15 cellular contexts compared by ENCODE assay signal in the genomic region with DNA sequence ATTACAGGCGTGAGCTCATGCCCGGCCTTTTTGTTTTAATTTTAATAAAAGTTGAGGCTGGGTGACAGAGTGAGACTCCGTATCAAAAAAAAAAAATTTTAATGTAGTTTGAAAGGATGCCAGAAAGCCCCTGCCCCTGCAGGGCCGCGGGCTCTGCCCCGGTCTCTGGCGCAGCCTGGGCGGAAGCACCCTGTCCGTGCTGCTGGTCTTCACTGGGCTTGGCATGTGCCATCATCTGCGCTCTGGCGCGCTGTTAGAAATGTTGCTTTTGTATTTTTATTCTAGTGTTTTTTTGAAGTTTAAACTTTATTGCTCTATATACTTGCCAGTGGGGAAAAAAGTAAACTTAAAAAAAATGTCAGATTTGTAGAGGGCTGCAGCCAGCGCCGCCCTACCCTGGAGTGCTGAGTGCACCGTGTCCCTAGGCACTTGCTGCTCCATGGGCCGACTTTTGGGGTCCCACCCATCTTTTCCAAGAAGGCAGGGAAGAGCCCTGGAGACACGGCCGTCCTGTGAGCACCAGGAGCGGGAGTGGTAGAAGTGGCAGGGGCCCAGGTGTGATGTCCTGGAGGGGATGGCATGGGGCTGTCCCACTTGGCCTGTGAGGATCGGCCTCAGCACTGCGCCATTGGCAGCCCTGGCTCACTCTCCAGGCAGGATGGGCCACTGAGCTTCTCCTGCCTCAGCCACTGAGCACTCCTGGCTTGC. TPM values are rescaled to one million over a fixed set of nuclear protein-coding genes. Genes with fewer than 3 reads are reported as not detected.
"Had no signal": no experiment of that assay in that cellular context is flagged by ENCODE, and none has a peak within 500 bp of the region (broad histone marks: within the 10 kb centered on the region; RNA-seq: fewer than 3 reads in every experiment).

No MANE protein-coding gene starts in this region.

- ATAC-seq: activated CD4-positive, CD25-positive, alpha-beta regulatory T cell treated with anti-CD3 and anti-CD28 coated beads, Interleukin-2, amount 50 U/mL, for 24 hours; activated CD8-positive, alpha-beta memory T cell treated with anti-CD3 and anti-CD28 coated beads, Interleukin-2, amount 10 ng/mL, durations not matched to agents 7 days and 5 days; gastrocnemius medialis; left lobe of liver; naive thymus-derived CD8-positive, alpha-beta T cell; right cardiac atrium; stimulated activated naive CD8-positive, alpha-beta T cell treated with anti-CD3 and anti-CD28 coated beads, Interleukin-15, Interleukin-2, amounts not matched to agents 100 U/mL and 50 U/mL, for 24 hours had no signal

- H3K36me3 ChIP-seq: gastrocnemius medialis, prostate gland had no signal

- H3K27ac ChIP-seq: SJSA1 had no signal

- H3K4me3 ChIP-seq: gastrocnemius medialis, prostate gland, SJSA1 had no signal

- H3K27me3 ChIP-seq: gastrocnemius medialis, SJSA1 had no signal

- H3K27ac Mint-ChIP-seq: activated CD4-positive, alpha-beta memory T cell treated with anti-CD3 and anti-CD28 coated beads for 36 hours; activated CD8-positive, alpha-beta memory T cell treated with anti-CD3 and anti-CD28 coated beads, Interleukin-2, amount 10 ng/mL, durations not matched to agents 7 days and 5 days had no signal

- H3K4me3 Mint-ChIP-seq: activated CD4-positive, alpha-beta memory T cell treated with anti-CD3 and anti-CD28 coated beads for 36 hours; activated CD8-positive, alpha-beta memory T cell treated with anti-CD3 and anti-CD28 coated beads, Interleukin-2, amount 10 ng/mL, durations not matched to agents 7 days and 5 days had no signal

- H3K9me3 Mint-ChIP-seq: activated CD4-positive, alpha-beta memory T cell treated with anti-CD3 and anti-CD28 coated beads for 36 hours had no signal

- H3K9me3 ChIP-seq: gastrocnemius medialis, prostate gland, SJSA1 had no signal

- DNase-seq: activated CD4-positive, alpha-beta memory T cell treated with anti-CD3 and anti-CD28 coated beads for 36 hours; activated CD8-positive, alpha-beta memory T cell treated with anti-CD3 and anti-CD28 coated beads, Interleukin-2, amount 10 ng/mL, durations not matched to agents 7 days and 5 days; activated naive CD4-positive, alpha-beta T cell treated with Interleukin-2 at 50 U/mL for 16 hours; activated T-cell treated with anti-CD3 and anti-CD28 coated beads, Interleukin-2, amount 50 U/mL, for 1 hour; gastrocnemius medialis; naive thymus-derived CD8-positive, alpha-beta T cell; small intestine; stimulated activated CD4-positive, alpha-beta T cell treated with anti-CD3 and anti-CD28 coated beads, Interleukin-4, amount 100 ng/mL, for 24 hours; stimulated activated naive CD8-positive, alpha-beta T cell treated with anti-CD3 and anti-CD28 coated beads, Interleukin-15, Interleukin-2, amounts not matched to agents 100 U/mL and 50 U/mL, for 24 hours; T-helper 9 cell had no signal

- H3K27me3 Mint-ChIP-seq: activated CD4-positive, alpha-beta memory T cell treated with anti-CD3 and anti-CD28 coated beads for 36 hours; activated CD8-positive, alpha-beta memory T cell treated with anti-CD3 and anti-CD28 coated beads, Interleukin-2, amount 10 ng/mL, durations not matched to agents 7 days and 5 days; naive thymus-derived CD8-positive, alpha-beta T cell had no signal

RNA-seq across cellular contexts. Expression of a gene that starts 25.3 kb away (rescaled TPM):
- total RNA-seq: gastrocnemius medialis had no signal
